In the genomic region with DNA sequence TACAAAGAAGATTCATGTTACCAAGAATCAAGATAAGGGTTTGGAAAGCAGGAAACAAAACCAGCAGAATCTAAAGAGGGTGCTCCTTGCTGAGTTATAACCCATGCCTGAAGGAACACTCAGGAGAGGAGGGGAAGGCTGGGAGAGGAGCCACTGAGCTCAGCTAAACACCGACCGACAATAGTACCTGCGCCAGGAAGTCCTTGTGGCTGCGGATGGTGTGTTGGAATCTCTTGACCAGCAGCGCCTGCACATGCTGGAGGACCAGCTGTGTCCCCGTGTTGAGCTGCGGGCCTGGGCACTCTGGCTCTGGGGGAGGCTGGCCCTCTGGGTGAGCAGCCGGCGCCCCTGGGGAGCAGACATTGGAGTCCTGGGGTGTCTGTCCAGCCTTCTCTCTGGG, we compare ENCODE assay signal across 20 cellular contexts.
DNase-seq lines count a peak whose midpoint lies in the region; ATAC-seq and TF ChIP-seq lines count a peak whose summit lies in the region.
"Had no signal": no experiment of that assay in that cellular context is flagged by ENCODE, and none has a peak within 500 bp of the region (broad histone marks: within the 10 kb centered on the region; RNA-seq: fewer than 3 reads in every experiment).

No MANE protein-coding gene starts in this region.

- H2BK15ac ChIP-seq in IMR-90 (ENCODE audit: low read depth, low read length), result 0 out of 3 replicates have a peak overlapping the region, but pooled peaks have one; percentile 28

- H2BK20ac ChIP-seq in IMR-90 (ENCODE audit: low read depth, low read length), result no peak overlapping the region

- H3K14ac ChIP-seq in IMR-90 (replicated peaks; ENCODE audit: low read depth, low read length), result no peak overlapping the region

- H3K27ac ChIP-seq in IMR-90 (ENCODE audit: insufficient read depth, low read length) (no peak overlapping the region), cingulate gyrus (ENCODE audit: low read depth, low read length) (peak overlapping the region; percentile 8), mesodermal cell (ENCODE audit: low read depth, low read length, severe bottlenecking) (peak overlapping the region; percentile 43), upper lobe of left lung (peak overlapping the region in 2 of 4 donors; percentile 4 to 22)
- H3K27ac ChIP-seq: A549, SJSA1 had no signal

- H3K4me3 ChIP-seq in IMR-90 (ENCODE audit: insufficient read depth, low read depth, low read length), result no peak overlapping the region
- no peak overlapping the region for H3K4me3 ChIP-seq in mesodermal cell (ENCODE audit: extremely low read depth, insufficient read depth, low read length, poor library complexity, severe bottlenecking)
- no peak overlapping the region for H3K4me3 ChIP-seq in upper lobe of left lung
- H3K4me3 ChIP-seq: A549, SJSA1 had no signal

- H3K27ac Mint-ChIP-seq in activated CD8-positive, alpha-beta T cell treated with anti-CD3 and anti-CD28 coated beads, Interleukin-2, amount 10 ng/mL, durations not matched to agents 7 days and 5 days, result no peak overlapping the region
- H3K27ac Mint-ChIP-seq: B cell, CD14-positive monocyte had no signal

- H4K8ac ChIP-seq in IMR-90 (ENCODE audit: low read depth in 2 of 2, low read length in 2 of 2), result no peak overlapping the region

- H3K4me1 Mint-ChIP-seq in activated CD8-positive, alpha-beta T cell treated with anti-CD3 and anti-CD28 coated beads, Interleukin-2, amount 10 ng/mL, durations not matched to agents 7 days and 5 days (ENCODE audit: low read depth), result no peaks in the 10 kb centered on the region
- H3K4me1 Mint-ChIP-seq: B cell had no signal

- H3K27me3 ChIP-seq in IMR-90 (ENCODE audit: control insufficient read depth, insufficient read depth, low read length) (no peaks in the 10 kb centered on the region), upper lobe of left lung (no peaks in the 10 kb centered on the region)
- H3K27me3 ChIP-seq: SJSA1 had no signal

- H3K36me3 ChIP-seq in IMR-90 (ENCODE audit: control insufficient read depth, insufficient read depth, low read length), result no peaks in the 10 kb centered on the region
- H3K36me3 ChIP-seq in mesodermal cell (ENCODE audit: control insufficient read depth, insufficient read depth, low read length), result no peaks in the 10 kb centered on the region
- no peaks in the 10 kb centered on the region for H3K36me3 ChIP-seq in upper lobe of left lung
- H3K36me3 ChIP-seq: SJSA1 had no signal

- H3K4me2 ChIP-seq in IMR-90 (ENCODE audit: low read depth, low read length), result no peak overlapping the region
- H3K4me2 ChIP-seq: A549 had no signal

- ATAC-seq in IMR-90 (ENCODE audit: low read depth) (no peak), upper lobe of left lung (ENCODE audit: low FRiP score in 2 of 2) (no peak)
- no peak for ATAC-seq in activated CD8-positive, alpha-beta T cell treated with anti-CD3 and anti-CD28 coated beads, Interleukin-2, amount 10 ng/mL, durations not matched to agents 7 days and 5 days
- ATAC-seq: A549, Right ventricle myocardium inferior had no signal

- H3K4me1 ChIP-seq in IMR-90 (ENCODE audit: control insufficient read depth, insufficient read depth, low read length) (peaks cover 13% of the 10 kb centered on the region; the same call in 1 of the 2 replicates), mesodermal cell (ENCODE audit: control insufficient read depth, insufficient read depth, low read length, poor library complexity, severe bottlenecking) (peaks cover 8% of the 10 kb centered on the region), upper lobe of left lung (peaks cover 0 to under 1% (median 0%) of the 10 kb centered on the region in 4 donors)
- H3K4me1 ChIP-seq: A549 had no signal

- no peak overlapping the region for H3K56ac ChIP-seq in IMR-90 (ENCODE audit: extremely low read depth, insufficient read depth, low read length)

- no peaks in the 10 kb centered on the region for H3K9me1 ChIP-seq in IMR-90 (ENCODE audit: insufficient read depth, low read length)

- DNase-seq in IMR-90 (no peak), upper lobe of left lung (peak; percentile 56 to 80), ecto neural progenitor cell (ENCODE audit: low spot score) (no peak)
- no peak for DNase-seq in activated naive CD4-positive, alpha-beta T cell treated with anti-CD3 and anti-CD28 coated beads, Interleukin-2, amount 50 U/mL, for 16 hours
- no peak for DNase-seq in activated CD8-positive, alpha-beta T cell treated with anti-CD3 and anti-CD28 coated beads, Interleukin-2, amount 10 ng/mL, durations not matched to agents 7 days and 5 days
- DNase-seq: EL, GF-D8, Kasumi-1, NCI-H1694, NCI-H2081, NCI-H2171, NCI-H345, NCI-H524 treated with DMSO at 0.1 percent for 48 hours had no signal

- no TSS peak for BruUV-seq in IMR-90 (replicated peaks; lab: Mats Ljungman, UMichigan)

- TF ChIP-seq CTCF in IMR-90 (conservative IDR thresholded peaks at IDR 0.05; ENCODE audit: low read depth, low read length), result no peak
- TF ChIP-seq CTCF in upper lobe of left lung (IDR thresholded peaks at IDR 0.05), result no peak

- H3K4ac ChIP-seq in IMR-90 (ENCODE audit: low read depth, low read length), result no peak overlapping the region

- no peak overlapping the region for H2BK5ac ChIP-seq in IMR-90 (ENCODE audit: low read depth, low read length, poor library complexity, severe bottlenecking)

- no peak overlapping the region for H3K18ac ChIP-seq in IMR-90 (ENCODE audit: low read depth, low read length)

- no peak overlapping the region for H2AFZ ChIP-seq in IMR-90 (replicated peaks; ENCODE audit: low read length, poor library complexity)

- TF ChIP-seq POLR2A in IMR-90 (IDR thresholded peaks at IDR 0.05; ENCODE audit: low read depth, low read length) (no peak), upper lobe of left lung (IDR thresholded peaks at IDR 0.05) (no peak)

- CTCF ChIA-PET in IMR-90 (lab: Yijun Ruan, JAX), result interaction anchor here (0.8 to 1.1 kb wide), 2 partner anchors 10 to 111 kb away, joined by 3 read pairs; no protein-coding TSS in a partner anchor
- CTCF ChIA-PET in activated CD8-positive, alpha-beta T cell treated with anti-CD3 and anti-CD28 coated beads, Interleukin-2, amount 10 ng/mL, durations not matched to agents 7 days and 5 days (lab: Charles Lee), result interaction anchor here (1.6 to 7.0 kb wide), 2 partner anchors 7 to 15 kb away, joined by 3 to 76 read pairs; no protein-coding TSS in a partner anchor

- no peak overlapping the region; the same call in 1 of the 2 replicates for H4K5ac ChIP-seq in IMR-90 (ENCODE audit: low read depth, low read length)

- no peak overlapping the region; the same call in 1 of the 2 replicates for H4K91ac ChIP-seq in IMR-90 (ENCODE audit: insufficient read depth, low read depth, low read length)

- TF ChIP-seq EP300 in upper lobe of left lung (IDR thresholded peaks at IDR 0.05), result no peak

- 83% methylated on average over 6 of the region's 9 CpGs; no CpG with 5 or more reads in 1 of the 2 experiments for WGBS in IMR-90 (ENCODE audit: extremely low coverage in 2 of 2, insufficient read length in 1 of 2), 2 experiments
- 92 to 96% methylated on average over 9 of the region's 9 CpGs for WGBS in mesodermal cell (ENCODE audit: insufficient coverage in 2 of 2), 2 experiments
- WGBS in upper lobe of left lung, 2 donors, result 58 to 75% methylated on average over 4 to 9 of the region's 9 CpGs

- H3K23ac ChIP-seq in IMR-90 (ENCODE audit: low read depth, low read length), result no peak overlapping the region

- no peaks in the 10 kb centered on the region for H3K9me3 Mint-ChIP-seq in activated CD8-positive, alpha-beta T cell treated with anti-CD3 and anti-CD28 coated beads, Interleukin-2, amount 10 ng/mL, durations not matched to agents 7 days and 5 days (ENCODE audit: insufficient read depth)
- H3K9me3 Mint-ChIP-seq: CD14-positive monocyte had no signal

- intact Hi-C loops in IMR-90 (cut with micrococcal nuclease), result no loop called here

- no peaks in the 10 kb centered on the region for H4K20me1 ChIP-seq in IMR-90 (ENCODE audit: insufficient read depth, low read length)

- no peaks in the 10 kb centered on the region for H3K79me1 ChIP-seq in IMR-90 (ENCODE audit: low read depth in 1 of 2, low read length in 2 of 2)

- no peak overlapping the region for H2AK5ac ChIP-seq in IMR-90 (ENCODE audit: low read depth, low read length)

- H2AK9ac ChIP-seq in IMR-90 (replicated peaks; ENCODE audit: low read depth, low read length, poor library complexity), result peak overlapping the region; percentile 56

- H3K36me3 Mint-ChIP-seq in activated CD8-positive, alpha-beta T cell treated with anti-CD3 and anti-CD28 coated beads, Interleukin-2, amount 10 ng/mL, durations not matched to agents 7 days and 5 days (ENCODE audit: low read depth), result no peaks in the 10 kb centered on the region
- H3K36me3 Mint-ChIP-seq: CD14-positive monocyte had no signal

- no peak overlapping the region for H3K9ac ChIP-seq in IMR-90 (ENCODE audit: low read depth, low read length)

- dilution Hi-C loops in IMR-90 (cut with HindIII; ENCODE audit: low sequenced_read_pairs, unreplicated experiment), result no loop called here

- in situ Hi-C loops in IMR-90 (cut with MboI; ENCODE audit: low sequenced_read_pairs), result loop anchor here (25.0 kb wide), 1 partner anchor 431 kb away; no protein-coding TSS in a partner anchor

- H2BK120ac ChIP-seq in IMR-90 (ENCODE audit: low read depth, low read length), result no peak overlapping the region

- TF ChIP-seq RAD21 in IMR-90 (IDR thresholded peaks at IDR 0.05; ENCODE audit: low read length), result no peak

- peaks cover 13% of the 10 kb centered on the region for H3K27me3 Mint-ChIP-seq in activated CD8-positive, alpha-beta T cell treated with anti-CD3 and anti-CD28 coated beads, Interleukin-2, amount 10 ng/mL, durations not matched to agents 7 days and 5 days (ENCODE audit: low read depth)

- H3K4me3 Mint-ChIP-seq in activated CD8-positive, alpha-beta T cell treated with anti-CD3 and anti-CD28 coated beads, Interleukin-2, amount 10 ng/mL, durations not matched to agents 7 days and 5 days, result no peak overlapping the region
- H3K4me3 Mint-ChIP-seq: B cell, CD14-positive monocyte had no signal

- POLR2A ChIA-PET in IMR-90 (lab: Charles Lee; ENCODE audit: unreplicated experiment), result no interaction called here
- POLR2A ChIA-PET in activated CD8-positive, alpha-beta T cell treated with anti-CD3 and anti-CD28 coated beads, Interleukin-2, amount 10 ng/mL, durations not matched to agents 7 days and 5 days (lab: Charles Lee), result no interaction called here

- H3K9me3 ChIP-seq in IMR-90 (ENCODE audit: control insufficient read depth, insufficient read depth, low read length), result no peaks in the 10 kb centered on the region
- no peaks in the 10 kb centered on the region for H3K9me3 ChIP-seq in mesodermal cell (ENCODE audit: control insufficient read depth, low read length)
- H3K9me3 ChIP-seq in upper lobe of left lung, result no peaks in the 10 kb centered on the region
- H3K9me3 ChIP-seq: A549, SJSA1 had no signal

TF ChIP-seq in IMR-90, 13 proteins besides CTCF, POLR2A, EP300 and RAD21 (continues in another document):
- TF ChIP-seq NFE2L2 (IDR thresholded peaks at IDR 0.05; ENCODE audit: low read depth, low read length) (no peak), MXI1 (IDR thresholded peaks at IDR 0.05; ENCODE audit: borderline replicate concordance, low read depth, low read length) (no peak), MAZ (IDR thresholded peaks at IDR 0.05; ENCODE audit: borderline replicate concordance, low read depth, low read length) (no peak), BHLHE40 (IDR thresholded peaks at IDR 0.05; ENCODE audit: low read depth, low read length) (no peak), SMC3 (IDR thresholded peaks at IDR 0.05; ENCODE audit: low read depth, low read length) (no peak)

Comparison
In these comparisons a context has a peak if more than half of its experiments do, and no peak if none do; other contexts are left out.
1. DNase-seq: peak in upper lobe of left lung (2 of 2); none in IMR-90 (single experiment), activated naive CD4-positive, alpha-beta T cell treated with anti-CD3 and anti-CD28 coated beads, Interleukin-2, amount 50 U/mL, for 16 hours (single experiment), activated CD8-positive, alpha-beta T cell treated with anti-CD3 and anti-CD28 coated beads, Interleukin-2, amount 10 ng/mL, durations not matched to agents 7 days and 5 days (single experiment) and ecto neural progenitor cell (single experiment).